1 cellular context compared by ENCODE assay signal in the genomic region with DNA sequence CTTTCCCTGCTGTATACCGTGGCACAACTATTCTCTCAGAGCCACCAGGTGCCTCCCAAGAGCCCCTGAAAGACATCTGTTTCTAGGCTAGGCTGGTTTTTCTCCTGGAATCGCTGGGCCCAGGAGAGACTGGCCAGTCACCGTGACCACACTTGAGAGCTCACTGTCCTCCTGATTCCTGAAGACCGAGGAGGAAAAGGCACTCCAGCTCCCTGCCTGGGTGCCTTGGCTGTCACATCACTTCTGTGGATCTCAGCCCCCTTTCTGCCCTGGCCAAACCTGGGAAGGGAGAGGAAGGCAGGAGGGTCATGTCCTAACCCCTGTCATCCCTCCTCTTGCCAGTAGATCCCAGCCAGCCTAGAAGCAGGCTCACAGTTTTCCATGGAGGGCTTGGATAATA.
TF ChIP-seq lines count a peak whose summit lies in the region.

No MANE protein-coding gene starts in this region.

TF ChIP-seq in K562, 482 proteins besides CTCF, POLR2A, EP300 and RAD21 (continued from another document):
- TF ChIP-seq, protein P1, sequence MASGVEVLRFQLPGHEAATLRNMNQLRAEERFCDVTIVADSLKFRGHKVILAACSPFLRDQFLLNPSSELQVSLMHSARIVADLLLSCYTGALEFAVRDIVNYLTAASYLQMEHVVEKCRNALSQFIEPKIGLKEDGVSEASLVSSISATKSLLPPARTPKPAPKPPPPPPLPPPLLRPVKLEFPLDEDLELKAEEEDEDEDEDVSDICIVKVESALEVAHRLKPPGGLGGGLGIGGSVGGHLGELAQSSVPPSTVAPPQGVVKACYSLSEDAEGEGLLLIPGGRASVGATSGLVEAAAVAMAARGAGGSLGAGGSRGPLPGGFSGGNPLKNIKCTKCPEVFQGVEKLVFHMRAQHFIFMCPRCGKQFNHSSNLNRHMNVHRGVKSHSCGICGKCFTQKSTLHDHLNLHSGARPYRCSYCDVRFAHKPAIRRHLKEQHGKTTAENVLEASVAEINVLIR (CRISPR knock-in tag; IDR thresholded peaks at IDR 0.05), result no peak
- TF ChIP-seq GTF2A2 (tag; IDR thresholded peaks at IDR 0.05) (no peak), CCNT2 (IDR thresholded peaks at IDR 0.05; ENCODE audit: borderline replicate concordance, extremely low read depth, insufficient read length, low read depth, low read length) (no peak), SMC3 (conservative IDR thresholded peaks at IDR 0.05; ENCODE audit: insufficient read depth, low read depth, low read length) (no peak), ZNF347 (CRISPR knock-in tag; IDR thresholded peaks at IDR 0.05; ENCODE audit: low read depth) (no peak), ZNF24 (IDR thresholded peaks at IDR 0.05) (no peak), RCOR1 (IDR thresholded peaks at IDR 0.05; ENCODE audit: borderline replicate concordance in 1 of 2, low read depth in 2 of 2, low read length in 2 of 2) (no peak), SMAD3 (CRISPR knock-in tag; conservative IDR thresholded peaks at IDR 0.05) (no peak), ZNF780A (CRISPR knock-in tag; IDR thresholded peaks at IDR 0.05) (no peak), BCOR (IDR thresholded peaks at IDR 0.05) (no peak), CBFA2T2 (conservative IDR thresholded peaks at IDR 0.05) (no peak), ASH1L (IDR thresholded peaks at IDR 0.05; ENCODE audit: borderline replicate concordance, low read depth, partially characterized antibody) (no peak)
- TF ChIP-seq, protein P2, sequence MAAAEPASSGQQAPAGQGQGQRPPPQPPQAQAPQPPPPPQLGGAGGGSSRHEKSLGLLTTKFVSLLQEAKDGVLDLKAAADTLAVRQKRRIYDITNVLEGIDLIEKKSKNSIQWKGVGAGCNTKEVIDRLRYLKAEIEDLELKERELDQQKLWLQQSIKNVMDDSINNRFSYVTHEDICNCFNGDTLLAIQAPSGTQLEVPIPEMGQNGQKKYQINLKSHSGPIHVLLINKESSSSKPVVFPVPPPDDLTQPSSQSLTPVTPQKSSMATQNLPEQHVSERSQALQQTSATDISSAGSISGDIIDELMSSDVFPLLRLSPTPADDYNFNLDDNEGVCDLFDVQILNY (CRISPR knock-in tag; IDR thresholded peaks at IDR 0.05), result no peak
- TF ChIP-seq, protein P3, sequence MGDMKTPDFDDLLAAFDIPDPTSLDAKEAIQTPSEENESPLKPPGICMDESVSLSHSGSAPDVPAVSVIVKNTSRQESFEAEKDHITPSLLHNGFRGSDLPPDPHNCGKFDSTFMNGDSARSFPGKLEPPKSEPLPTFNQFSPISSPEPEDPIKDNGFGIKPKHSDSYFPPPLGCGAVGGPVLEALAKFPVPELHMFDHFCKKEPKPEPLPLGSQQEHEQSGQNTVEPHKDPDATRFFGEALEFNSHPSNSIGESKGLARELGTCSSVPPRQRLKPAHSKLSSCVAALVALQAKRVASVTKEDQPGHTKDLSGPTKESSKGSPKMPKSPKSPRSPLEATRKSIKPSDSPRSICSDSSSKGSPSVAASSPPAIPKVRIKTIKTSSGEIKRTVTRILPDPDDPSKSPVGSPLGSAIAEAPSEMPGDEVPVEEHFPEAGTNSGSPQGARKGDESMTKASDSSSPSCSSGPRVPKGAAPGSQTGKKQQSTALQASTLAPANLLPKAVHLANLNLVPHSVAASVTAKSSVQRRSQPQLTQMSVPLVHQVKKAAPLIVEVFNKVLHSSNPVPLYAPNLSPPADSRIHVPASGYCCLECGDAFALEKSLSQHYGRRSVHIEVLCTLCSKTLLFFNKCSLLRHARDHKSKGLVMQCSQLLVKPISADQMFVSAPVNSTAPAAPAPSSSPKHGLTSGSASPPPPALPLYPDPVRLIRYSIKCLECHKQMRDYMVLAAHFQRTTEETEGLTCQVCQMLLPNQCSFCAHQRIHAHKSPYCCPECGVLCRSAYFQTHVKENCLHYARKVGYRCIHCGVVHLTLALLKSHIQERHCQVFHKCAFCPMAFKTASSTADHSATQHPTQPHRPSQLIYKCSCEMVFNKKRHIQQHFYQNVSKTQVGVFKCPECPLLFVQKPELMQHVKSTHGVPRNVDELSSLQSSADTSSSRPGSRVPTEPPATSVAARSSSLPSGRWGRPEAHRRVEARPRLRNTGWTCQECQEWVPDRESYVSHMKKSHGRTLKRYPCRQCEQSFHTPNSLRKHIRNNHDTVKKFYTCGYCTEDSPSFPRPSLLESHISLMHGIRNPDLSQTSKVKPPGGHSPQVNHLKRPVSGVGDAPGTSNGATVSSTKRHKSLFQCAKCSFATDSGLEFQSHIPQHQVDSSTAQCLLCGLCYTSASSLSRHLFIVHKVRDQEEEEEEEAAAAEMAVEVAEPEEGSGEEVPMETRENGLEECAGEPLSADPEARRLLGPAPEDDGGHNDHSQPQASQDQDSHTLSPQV (IDR thresholded peaks at IDR 0.05), result no peak
- TF ChIP-seq, protein P4, sequence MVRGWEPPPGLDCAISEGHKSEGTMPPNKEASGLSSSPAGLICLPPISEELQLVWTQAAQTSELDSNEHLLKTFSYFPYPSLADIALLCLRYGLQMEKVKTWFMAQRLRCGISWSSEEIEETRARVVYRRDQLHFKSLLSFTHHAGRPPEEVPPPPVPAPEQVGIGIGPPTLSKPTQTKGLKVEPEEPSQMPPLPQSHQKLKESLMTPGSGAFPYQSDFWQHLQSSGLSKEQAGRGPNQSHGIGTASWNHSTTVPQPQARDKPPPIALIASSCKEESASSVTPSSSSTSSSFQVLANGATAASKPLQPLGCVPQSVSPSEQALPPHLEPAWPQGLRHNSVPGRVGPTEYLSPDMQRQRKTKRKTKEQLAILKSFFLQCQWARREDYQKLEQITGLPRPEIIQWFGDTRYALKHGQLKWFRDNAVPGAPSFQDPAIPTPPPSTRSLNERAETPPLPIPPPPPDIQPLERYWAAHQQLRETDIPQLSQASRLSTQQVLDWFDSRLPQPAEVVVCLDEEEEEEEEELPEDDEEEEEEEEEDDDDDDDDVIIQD (CRISPR knock-in tag; IDR thresholded peaks at IDR 0.05), result no peak
- TF ChIP-seq, protein P5, sequence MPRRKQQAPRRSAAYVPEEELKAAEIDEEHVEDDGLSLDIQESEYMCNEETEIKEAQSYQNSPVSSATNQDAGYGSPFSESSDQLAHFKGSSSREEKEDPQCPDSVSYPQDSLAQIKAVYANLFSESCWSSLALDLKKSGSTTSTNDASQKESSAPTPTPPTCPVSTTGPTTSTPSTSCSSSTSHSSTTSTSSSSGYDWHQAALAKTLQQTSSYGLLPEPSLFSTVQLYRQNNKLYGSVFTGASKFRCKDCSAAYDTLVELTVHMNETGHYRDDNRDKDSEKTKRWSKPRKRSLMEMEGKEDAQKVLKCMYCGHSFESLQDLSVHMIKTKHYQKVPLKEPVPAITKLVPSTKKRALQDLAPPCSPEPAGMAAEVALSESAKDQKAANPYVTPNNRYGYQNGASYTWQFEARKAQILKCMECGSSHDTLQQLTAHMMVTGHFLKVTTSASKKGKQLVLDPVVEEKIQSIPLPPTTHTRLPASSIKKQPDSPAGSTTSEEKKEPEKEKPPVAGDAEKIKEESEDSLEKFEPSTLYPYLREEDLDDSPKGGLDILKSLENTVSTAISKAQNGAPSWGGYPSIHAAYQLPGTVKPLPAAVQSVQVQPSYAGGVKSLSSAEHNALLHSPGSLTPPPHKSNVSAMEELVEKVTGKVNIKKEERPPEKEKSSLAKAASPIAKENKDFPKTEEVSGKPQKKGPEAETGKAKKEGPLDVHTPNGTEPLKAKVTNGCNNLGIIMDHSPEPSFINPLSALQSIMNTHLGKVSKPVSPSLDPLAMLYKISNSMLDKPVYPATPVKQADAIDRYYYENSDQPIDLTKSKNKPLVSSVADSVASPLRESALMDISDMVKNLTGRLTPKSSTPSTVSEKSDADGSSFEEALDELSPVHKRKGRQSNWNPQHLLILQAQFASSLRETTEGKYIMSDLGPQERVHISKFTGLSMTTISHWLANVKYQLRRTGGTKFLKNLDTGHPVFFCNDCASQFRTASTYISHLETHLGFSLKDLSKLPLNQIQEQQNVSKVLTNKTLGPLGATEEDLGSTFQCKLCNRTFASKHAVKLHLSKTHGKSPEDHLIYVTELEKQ (CRISPR knock-in tag; IDR thresholded peaks at IDR 0.05), result no peak
- TF ChIP-seq, protein P6, sequence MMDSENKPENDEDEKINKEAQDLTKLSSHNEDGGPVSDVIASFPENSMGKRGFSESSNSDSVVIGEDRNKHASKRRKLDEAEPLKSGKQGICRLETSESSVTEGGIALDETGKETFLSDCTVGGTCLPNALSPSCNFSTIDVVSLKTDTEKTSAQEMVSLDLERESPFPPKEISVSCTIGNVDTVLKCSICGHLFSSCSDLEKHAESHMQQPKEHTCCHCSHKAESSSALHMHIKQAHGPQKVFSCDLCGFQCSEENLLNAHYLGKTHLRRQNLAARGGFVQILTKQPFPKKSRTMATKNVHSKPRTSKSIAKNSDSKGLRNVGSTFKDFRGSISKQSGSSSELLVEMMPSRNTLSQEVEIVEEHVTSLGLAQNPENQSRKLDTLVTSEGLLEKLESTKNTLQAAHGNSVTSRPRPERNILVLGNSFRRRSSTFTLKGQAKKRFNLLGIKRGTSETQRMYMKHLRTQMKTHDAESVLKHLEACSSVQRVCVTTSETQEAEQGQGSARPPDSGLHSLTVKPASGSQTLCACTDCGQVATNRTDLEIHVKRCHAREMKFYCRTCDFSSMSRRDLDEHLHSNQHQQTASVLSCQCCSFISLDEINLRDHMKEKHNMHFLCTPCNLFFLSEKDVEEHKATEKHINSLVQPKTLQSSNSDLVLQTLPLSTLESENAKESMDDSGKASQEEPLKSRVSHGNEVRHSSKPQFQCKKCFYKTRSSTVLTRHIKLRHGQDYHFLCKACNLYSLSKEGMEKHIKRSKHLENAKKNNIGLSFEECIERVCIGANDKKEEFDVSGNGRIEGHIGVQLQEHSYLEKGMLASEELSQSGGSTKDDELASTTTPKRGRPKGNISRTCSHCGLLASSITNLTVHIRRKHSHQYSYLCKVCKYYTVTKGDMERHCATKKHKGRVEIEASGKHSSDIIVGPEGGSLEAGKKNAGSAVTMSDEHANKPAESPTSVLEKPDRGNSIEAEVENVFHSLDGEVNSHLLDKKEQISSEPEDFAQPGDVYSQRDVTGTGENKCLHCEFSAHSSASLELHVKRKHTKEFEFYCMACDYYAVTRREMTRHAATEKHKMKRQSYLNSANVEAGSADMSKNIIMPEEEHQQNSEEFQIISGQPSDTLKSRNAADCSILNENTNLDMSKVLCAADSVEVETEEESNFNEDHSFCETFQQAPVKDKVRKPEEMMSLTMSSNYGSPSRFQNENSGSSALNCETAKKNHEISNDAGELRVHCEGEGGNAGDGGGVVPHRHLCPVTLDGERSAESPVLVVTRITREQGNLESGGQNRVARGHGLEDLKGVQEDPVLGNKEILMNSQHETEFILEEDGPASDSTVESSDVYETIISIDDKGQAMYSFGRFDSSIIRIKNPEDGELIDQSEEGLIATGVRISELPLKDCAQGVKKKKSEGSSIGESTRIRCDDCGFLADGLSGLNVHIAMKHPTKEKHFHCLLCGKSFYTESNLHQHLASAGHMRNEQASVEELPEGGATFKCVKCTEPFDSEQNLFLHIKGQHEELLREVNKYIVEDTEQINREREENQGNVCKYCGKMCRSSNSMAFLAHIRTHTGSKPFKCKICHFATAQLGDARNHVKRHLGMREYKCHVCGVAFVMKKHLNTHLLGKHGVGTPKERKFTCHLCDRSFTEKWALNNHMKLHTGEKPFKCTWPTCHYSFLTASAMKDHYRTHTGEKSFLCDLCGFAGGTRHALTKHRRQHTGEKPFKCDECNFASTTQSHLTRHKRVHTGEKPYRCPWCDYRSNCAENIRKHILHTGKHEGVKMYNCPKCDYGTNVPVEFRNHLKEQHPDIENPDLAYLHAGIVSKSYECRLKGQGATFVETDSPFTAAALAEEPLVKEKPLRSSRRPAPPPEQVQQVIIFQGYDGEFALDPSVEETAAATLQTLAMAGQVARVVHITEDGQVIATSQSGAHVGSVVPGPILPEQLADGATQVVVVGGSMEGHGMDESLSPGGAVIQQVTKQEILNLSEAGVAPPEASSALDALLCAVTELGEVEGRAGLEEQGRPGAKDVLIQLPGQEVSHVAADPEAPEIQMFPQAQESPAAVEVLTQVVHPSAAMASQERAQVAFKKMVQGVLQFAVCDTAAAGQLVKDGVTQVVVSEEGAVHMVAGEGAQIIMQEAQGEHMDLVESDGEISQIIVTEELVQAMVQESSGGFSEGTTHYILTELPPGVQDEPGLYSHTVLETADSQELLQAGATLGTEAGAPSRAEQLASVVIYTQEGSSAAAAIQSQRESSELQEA (IDR thresholded peaks at IDR 0.05; ENCODE audit: low read depth), result no peak
